Comparison of ENCODE assay signal across 11 cellular contexts in the genomic region with DNA sequence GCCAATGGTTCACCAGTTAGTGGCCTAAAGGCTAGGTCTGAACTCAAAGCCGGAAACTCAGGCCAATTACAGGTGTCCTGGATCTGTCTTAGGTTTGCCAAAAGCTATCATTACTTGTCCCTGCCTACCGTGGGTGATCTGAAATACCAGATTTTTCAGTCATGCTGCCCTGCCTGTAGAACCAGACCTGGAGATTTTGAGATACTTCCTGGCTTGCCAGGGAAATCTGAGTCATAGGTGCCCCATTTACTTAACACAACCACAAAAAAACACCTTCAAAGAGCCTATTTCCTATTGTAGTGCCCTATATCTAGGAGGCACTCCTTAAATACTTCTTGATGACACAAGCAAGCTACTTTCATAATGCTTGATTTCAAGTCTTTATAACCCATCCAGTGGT. TPM values are rescaled to one million over a fixed set of nuclear protein-coding genes. Genes with fewer than 3 reads are reported as not detected.
DNase-seq lines count a peak whose midpoint lies in the region; ATAC-seq, FAIRE-seq and TF ChIP-seq lines count a peak whose summit lies in the region.
"Had no signal": no experiment of that assay in that cellular context is flagged by ENCODE, and none has a peak within 500 bp of the region (broad histone marks: within the 10 kb centered on the region; RNA-seq: fewer than 3 reads in every experiment).

No MANE protein-coding gene starts in this region.

- peak; percentile 88 to 92 for ATAC-seq in activated T-cell treated with anti-CD3 and anti-CD28 coated beads, Interleukin-2, amount 50 U/mL, for 72 hours (replicated peaks in 1 of 2)
- ATAC-seq in HG02981 (IDR thresholded peaks at IDR 0.05; ENCODE audit: unreplicated experiment): no peak
- ATAC-seq: body of pancreas had no signal

- H3K27ac Mint-ChIP-seq in activated T-cell treated with anti-CD3 and anti-CD28 coated beads, Interleukin-2, amount 50 U/mL, for 72 hours: peak overlapping the region; percentile 67

- H3K36me3 Mint-ChIP-seq in activated T-cell treated with anti-CD3 and anti-CD28 coated beads, Interleukin-2, amount 50 U/mL, for 72 hours (ENCODE audit: insufficient read depth in 2 of 2): no peaks in the 10 kb centered on the region

- peak overlapping the region; percentile 42 to 69 for H3K4me3 Mint-ChIP-seq in activated T-cell treated with anti-CD3 and anti-CD28 coated beads, Interleukin-2, amount 50 U/mL, for 72 hours

- peak; percentile 81 for DNase-seq in A172 (ENCODE audit: low spot score)
- peak; percentile 56 for DNase-seq in H54 (ENCODE audit: insufficient read length, low spot score)
- DNase-seq in activated T-cell treated with anti-CD3 and anti-CD28 coated beads, Interleukin-2, amount 50 U/mL, for 72 hours: peak; percentile 37 to 41
- peak; percentile 85 for DNase-seq in islet precursor cell
- no peak for DNase-seq in NCI-H1436 treated with DMSO at 0.1 percent for 48 hours (lab: John Stamatoyannopoulos, UW)
- DNase-seq in 8988T: no peak
- DNase-seq in SHP77 (lab: John Stamatoyannopoulos, UW): no peak
- DNase-seq: foreskin fibroblast had no signal

- no peak for TF ChIP-seq POLR2A in H54 (IDR thresholded peaks at IDR 0.05; ENCODE audit: low read depth, low read length)

- peaks cover 48% of the 10 kb centered on the region for H3K4me1 Mint-ChIP-seq in activated T-cell treated with anti-CD3 and anti-CD28 coated beads, Interleukin-2, amount 50 U/mL, for 72 hours (ENCODE audit: low read depth)

- no peaks in the 10 kb centered on the region for H3K27me3 Mint-ChIP-seq in activated T-cell treated with anti-CD3 and anti-CD28 coated beads, Interleukin-2, amount 50 U/mL, for 72 hours (ENCODE audit: low read depth)

- peak; percentile 69 for FAIRE-seq in H54 (lab: Jason Lieb, UNC)
- FAIRE-seq: H1 had no signal

- H3K9me3 Mint-ChIP-seq in activated T-cell treated with anti-CD3 and anti-CD28 coated beads, Interleukin-2, amount 50 U/mL, for 72 hours: no peaks in the 10 kb centered on the region

RNA-seq across cellular contexts. Expression of a gene that starts 13.9 kb away (rescaled TPM):
- total RNA-seq in A172 (2014; rRNA removed; shearing (Covaris generic)): 21.8 and 24.6 TPM in 2 replicates
- total RNA-seq in activated T-cell treated with anti-CD3 and anti-CD28 coated beads, Interleukin-2, amount 50 U/mL, for 72 hours: 10 to 100 TPM; 74.9 to 78.0 TPM

Comparison
In these comparisons a context has a peak if more than half of its experiments do, and no peak if none do; other contexts are left out.
1. DNase-seq: peak in A172 (single experiment), H54 (single experiment), activated T-cell treated with anti-CD3 and anti-CD28 coated beads, Interleukin-2, amount 50 U/mL, for 72 hours (2 of 2) and islet precursor cell (single experiment); none in NCI-H1436 treated with DMSO at 0.1 percent for 48 hours (single experiment), 8988T (single experiment) and SHP77 (0 of 2).